In the genomic region with DNA sequence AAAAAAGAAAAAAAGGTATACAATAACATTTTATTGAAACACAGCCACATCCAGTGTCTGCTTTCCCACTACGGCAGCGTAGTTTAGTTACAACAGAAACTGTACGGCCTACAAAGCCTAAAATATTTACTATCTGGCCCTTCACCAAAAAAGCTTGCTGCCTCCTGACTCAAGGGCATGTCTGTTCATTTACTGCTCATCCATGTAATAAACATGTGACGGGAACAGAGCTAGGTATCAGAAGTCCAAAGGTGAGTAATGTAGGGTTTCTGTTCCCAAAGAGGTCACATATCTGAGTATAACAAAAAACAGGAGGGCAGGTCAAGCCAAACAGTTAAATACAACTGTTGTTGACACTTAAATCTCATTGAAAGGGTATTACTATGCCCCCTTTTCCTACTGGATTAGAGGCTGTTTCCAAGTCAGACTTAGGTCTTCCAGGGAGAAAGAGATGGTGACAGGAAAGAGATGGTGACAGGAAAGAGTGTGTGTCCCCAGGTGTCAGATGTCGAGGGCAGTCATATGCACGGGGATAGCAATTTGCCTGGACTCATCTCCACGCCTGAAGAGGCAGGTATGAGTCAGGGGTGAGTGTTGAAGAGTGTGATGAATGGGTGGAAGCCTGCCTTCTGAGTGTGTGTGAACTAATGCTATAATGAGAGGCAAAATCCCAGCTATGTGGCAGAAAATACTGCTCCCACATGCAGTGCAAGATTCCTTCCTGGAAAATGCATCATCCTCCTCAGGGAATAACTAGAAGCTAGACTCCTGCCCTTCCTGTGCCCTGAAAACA, we compare ENCODE assay signal across 2 cellular contexts.
TF ChIP-seq lines count a peak whose summit lies in the region.

No MANE protein-coding gene starts in this region.

TF ChIP-seq in liver, 16 proteins besides CTCF, POLR2A, EP300 and RAD21:
- TF ChIP-seq, protein P1, sequence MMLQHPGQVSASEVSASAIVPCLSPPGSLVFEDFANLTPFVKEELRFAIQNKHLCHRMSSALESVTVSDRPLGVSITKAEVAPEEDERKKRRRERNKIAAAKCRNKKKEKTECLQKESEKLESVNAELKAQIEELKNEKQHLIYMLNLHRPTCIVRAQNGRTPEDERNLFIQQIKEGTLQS (IDR thresholded peaks at IDR 0.05), result no peak
- TF ChIP-seq TAF1 (conservative IDR thresholded peaks at IDR 0.05) (no peak), NR2F2 (IDR thresholded peaks at IDR 0.05) (peak; percentile 81), SP1 (IDR thresholded peaks at IDR 0.05) (peak; percentile 89), EGR1 (IDR thresholded peaks at IDR 0.05; ENCODE audit: low read depth in 2 of 2) (no peak), GABPA (IDR thresholded peaks at IDR 0.05 in 1 of 2, conservative IDR thresholded peaks at IDR 0.05 in 1 of 2) (peak in 1 of 2 donors; percentile 38), RXRA (IDR thresholded peaks at IDR 0.05) (peak; percentile 86 to 90), FOXA2 (IDR thresholded peaks at IDR 0.05) (peak; percentile 44), HNF4G (IDR thresholded peaks at IDR 0.05) (peak; percentile 76), MAX (IDR thresholded peaks at IDR 0.05) (peak; percentile 67), REST (IDR thresholded peaks at IDR 0.05) (peak; percentile 22), JUND (IDR thresholded peaks at IDR 0.05) (peak; percentile 72 to 82), YY1 (IDR thresholded peaks at IDR 0.05) (peak; percentile 66), FOXA1 (IDR thresholded peaks at IDR 0.05) (peak; percentile 39), HNF4A (conservative IDR thresholded peaks at IDR 0.05) (peak; percentile 93 to 94)
- TF ChIP-seq, protein P2, sequence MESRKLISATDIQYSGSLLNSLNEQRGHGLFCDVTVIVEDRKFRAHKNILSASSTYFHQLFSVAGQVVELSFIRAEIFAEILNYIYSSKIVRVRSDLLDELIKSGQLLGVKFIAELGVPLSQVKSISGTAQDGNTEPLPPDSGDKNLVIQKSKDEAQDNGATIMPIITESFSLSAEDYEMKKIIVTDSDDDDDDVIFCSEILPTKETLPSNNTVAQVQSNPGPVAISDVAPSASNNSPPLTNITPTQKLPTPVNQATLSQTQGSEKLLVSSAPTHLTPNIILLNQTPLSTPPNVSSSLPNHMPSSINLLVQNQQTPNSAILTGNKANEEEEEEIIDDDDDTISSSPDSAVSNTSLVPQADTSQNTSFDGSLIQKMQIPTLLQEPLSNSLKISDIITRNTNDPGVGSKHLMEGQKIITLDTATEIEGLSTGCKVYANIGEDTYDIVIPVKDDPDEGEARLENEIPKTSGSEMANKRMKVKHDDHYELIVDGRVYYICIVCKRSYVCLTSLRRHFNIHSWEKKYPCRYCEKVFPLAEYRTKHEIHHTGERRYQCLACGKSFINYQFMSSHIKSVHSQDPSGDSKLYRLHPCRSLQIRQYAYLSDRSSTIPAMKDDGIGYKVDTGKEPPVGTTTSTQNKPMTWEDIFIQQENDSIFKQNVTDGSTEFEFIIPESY (IDR thresholded peaks at IDR 0.05), result peak; percentile 77
TF ChIP-seq in liver: peak in this region for 13.

TF ChIP-seq in HepG2, 621 proteins besides CTCF, POLR2A, EP300 and RAD21:
- TF ChIP-seq, protein P3, sequence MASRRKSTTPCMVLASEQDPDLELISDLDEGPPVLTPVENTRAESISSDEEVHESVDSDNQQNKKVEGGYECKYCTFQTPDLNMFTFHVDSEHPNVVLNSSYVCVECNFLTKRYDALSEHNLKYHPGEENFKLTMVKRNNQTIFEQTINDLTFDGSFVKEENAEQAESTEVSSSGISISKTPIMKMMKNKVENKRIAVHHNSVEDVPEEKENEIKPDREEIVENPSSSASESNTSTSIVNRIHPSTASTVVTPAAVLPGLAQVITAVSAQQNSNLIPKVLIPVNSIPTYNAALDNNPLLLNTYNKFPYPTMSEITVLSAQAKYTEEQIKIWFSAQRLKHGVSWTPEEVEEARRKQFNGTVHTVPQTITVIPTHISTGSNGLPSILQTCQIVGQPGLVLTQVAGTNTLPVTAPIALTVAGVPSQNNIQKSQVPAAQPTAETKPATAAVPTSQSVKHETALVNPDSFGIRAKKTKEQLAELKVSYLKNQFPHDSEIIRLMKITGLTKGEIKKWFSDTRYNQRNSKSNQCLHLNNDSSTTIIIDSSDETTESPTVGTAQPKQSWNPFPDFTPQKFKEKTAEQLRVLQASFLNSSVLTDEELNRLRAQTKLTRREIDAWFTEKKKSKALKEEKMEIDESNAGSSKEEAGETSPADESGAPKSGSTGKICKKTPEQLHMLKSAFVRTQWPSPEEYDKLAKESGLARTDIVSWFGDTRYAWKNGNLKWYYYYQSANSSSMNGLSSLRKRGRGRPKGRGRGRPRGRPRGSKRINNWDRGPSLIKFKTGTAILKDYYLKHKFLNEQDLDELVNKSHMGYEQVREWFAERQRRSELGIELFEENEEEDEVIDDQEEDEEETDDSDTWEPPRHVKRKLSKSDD (CRISPR knock-in tag; IDR thresholded peaks at IDR 0.05; ENCODE audit: low read depth), result no peak
- TF ChIP-seq ZSCAN20 (CRISPR knock-in tag; IDR thresholded peaks at IDR 0.05; ENCODE audit: borderline replicate concordance), result no peak
- TF ChIP-seq ZNF296 (CRISPR knock-in tag; conservative IDR thresholded peaks at IDR 0.05), result no peak
- no peak for TF ChIP-seq ZFX (CRISPR knock-in tag; IDR thresholded peaks at IDR 0.05; ENCODE audit: low read depth)
- TF ChIP-seq, protein P4, sequence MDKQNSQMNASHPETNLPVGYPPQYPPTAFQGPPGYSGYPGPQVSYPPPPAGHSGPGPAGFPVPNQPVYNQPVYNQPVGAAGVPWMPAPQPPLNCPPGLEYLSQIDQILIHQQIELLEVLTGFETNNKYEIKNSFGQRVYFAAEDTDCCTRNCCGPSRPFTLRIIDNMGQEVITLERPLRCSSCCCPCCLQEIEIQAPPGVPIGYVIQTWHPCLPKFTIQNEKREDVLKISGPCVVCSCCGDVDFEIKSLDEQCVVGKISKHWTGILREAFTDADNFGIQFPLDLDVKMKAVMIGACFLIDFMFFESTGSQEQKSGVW (CRISPR knock-in tag; IDR thresholded peaks at IDR 0.05; ENCODE audit: borderline replicate concordance), result no peak
- no peak for TF ChIP-seq FOXJ3 (CRISPR knock-in tag; IDR thresholded peaks at IDR 0.05; ENCODE audit: borderline replicate concordance)
- no peak for TF ChIP-seq ZNF468 (CRISPR knock-in tag; IDR thresholded peaks at IDR 0.05)
- no peak for TF ChIP-seq PLRG1 (conservative IDR thresholded peaks at IDR 0.05)
- TF ChIP-seq ZNF382 (CRISPR knock-in tag; IDR thresholded peaks at IDR 0.05; ENCODE audit: borderline replicate concordance), result no peak
- no peak for TF ChIP-seq ZNF503 (CRISPR knock-in tag; IDR thresholded peaks at IDR 0.05)
- TF ChIP-seq, protein P5, sequence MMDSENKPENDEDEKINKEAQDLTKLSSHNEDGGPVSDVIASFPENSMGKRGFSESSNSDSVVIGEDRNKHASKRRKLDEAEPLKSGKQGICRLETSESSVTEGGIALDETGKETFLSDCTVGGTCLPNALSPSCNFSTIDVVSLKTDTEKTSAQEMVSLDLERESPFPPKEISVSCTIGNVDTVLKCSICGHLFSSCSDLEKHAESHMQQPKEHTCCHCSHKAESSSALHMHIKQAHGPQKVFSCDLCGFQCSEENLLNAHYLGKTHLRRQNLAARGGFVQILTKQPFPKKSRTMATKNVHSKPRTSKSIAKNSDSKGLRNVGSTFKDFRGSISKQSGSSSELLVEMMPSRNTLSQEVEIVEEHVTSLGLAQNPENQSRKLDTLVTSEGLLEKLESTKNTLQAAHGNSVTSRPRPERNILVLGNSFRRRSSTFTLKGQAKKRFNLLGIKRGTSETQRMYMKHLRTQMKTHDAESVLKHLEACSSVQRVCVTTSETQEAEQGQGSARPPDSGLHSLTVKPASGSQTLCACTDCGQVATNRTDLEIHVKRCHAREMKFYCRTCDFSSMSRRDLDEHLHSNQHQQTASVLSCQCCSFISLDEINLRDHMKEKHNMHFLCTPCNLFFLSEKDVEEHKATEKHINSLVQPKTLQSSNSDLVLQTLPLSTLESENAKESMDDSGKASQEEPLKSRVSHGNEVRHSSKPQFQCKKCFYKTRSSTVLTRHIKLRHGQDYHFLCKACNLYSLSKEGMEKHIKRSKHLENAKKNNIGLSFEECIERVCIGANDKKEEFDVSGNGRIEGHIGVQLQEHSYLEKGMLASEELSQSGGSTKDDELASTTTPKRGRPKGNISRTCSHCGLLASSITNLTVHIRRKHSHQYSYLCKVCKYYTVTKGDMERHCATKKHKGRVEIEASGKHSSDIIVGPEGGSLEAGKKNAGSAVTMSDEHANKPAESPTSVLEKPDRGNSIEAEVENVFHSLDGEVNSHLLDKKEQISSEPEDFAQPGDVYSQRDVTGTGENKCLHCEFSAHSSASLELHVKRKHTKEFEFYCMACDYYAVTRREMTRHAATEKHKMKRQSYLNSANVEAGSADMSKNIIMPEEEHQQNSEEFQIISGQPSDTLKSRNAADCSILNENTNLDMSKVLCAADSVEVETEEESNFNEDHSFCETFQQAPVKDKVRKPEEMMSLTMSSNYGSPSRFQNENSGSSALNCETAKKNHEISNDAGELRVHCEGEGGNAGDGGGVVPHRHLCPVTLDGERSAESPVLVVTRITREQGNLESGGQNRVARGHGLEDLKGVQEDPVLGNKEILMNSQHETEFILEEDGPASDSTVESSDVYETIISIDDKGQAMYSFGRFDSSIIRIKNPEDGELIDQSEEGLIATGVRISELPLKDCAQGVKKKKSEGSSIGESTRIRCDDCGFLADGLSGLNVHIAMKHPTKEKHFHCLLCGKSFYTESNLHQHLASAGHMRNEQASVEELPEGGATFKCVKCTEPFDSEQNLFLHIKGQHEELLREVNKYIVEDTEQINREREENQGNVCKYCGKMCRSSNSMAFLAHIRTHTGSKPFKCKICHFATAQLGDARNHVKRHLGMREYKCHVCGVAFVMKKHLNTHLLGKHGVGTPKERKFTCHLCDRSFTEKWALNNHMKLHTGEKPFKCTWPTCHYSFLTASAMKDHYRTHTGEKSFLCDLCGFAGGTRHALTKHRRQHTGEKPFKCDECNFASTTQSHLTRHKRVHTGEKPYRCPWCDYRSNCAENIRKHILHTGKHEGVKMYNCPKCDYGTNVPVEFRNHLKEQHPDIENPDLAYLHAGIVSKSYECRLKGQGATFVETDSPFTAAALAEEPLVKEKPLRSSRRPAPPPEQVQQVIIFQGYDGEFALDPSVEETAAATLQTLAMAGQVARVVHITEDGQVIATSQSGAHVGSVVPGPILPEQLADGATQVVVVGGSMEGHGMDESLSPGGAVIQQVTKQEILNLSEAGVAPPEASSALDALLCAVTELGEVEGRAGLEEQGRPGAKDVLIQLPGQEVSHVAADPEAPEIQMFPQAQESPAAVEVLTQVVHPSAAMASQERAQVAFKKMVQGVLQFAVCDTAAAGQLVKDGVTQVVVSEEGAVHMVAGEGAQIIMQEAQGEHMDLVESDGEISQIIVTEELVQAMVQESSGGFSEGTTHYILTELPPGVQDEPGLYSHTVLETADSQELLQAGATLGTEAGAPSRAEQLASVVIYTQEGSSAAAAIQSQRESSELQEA (CRISPR knock-in tag; IDR thresholded peaks at IDR 0.05; ENCODE audit: not compliant biosample characterization), result no peak
- no peak for TF ChIP-seq ZFP36L2 (CRISPR knock-in tag; IDR thresholded peaks at IDR 0.05)
